1 cellular context compared by ENCODE assay signal in the genomic region with DNA sequence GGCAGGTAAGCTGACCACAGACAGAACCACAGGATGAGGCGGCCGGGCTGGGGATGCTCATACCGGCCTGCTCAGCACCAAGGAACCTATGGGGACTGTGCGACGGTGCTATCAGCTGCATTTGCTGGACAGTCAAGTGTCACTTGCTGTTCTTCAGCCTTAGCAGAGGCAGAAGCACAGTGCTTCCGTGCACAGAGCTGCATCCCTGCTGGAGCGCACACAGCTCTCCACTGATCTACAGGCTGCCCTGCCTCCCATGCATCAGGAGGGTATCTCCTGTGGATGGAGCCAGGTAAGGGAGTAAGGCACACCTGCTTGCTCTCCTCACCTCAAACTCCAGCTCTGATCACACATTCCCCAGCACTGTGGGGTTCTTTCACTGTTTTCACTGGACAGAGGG.
TF ChIP-seq lines count a peak whose summit lies in the region.

No MANE protein-coding gene starts in this region.

TF ChIP-seq in HepG2, 621 proteins besides CTCF, POLR2A, EP300 and RAD21:
- TF ChIP-seq TOE1 (CRISPR knock-in tag; IDR thresholded peaks at IDR 0.05), result no peak
- no peak for TF ChIP-seq GTF2F1 (IDR thresholded peaks at IDR 0.05; ENCODE audit: low read length)
- TF ChIP-seq HNRNPL (IDR thresholded peaks at IDR 0.05; ENCODE audit: low read depth, low read length), result no peak
- TF ChIP-seq SKI (IDR thresholded peaks at IDR 0.05; ENCODE audit: partially characterized antibody), result no peak
- TF ChIP-seq ATRX (CRISPR knock-in tag; IDR thresholded peaks at IDR 0.05; ENCODE audit: borderline replicate concordance), result no peak
- no peak for TF ChIP-seq ZNF333 (CRISPR knock-in tag; IDR thresholded peaks at IDR 0.05; ENCODE audit: borderline replicate concordance)
- no peak for TF ChIP-seq ZFY (CRISPR knock-in tag; IDR thresholded peaks at IDR 0.05)
- TF ChIP-seq ZNF24 (IDR thresholded peaks at IDR 0.05), result no peak
- no peak for TF ChIP-seq NONO (IDR thresholded peaks at IDR 0.05)
- no peak for TF ChIP-seq NONO (CRISPR knock-in tag; conservative IDR thresholded peaks at IDR 0.05)
- no peak for TF ChIP-seq HINFP (CRISPR knock-in tag; IDR thresholded peaks at IDR 0.05; ENCODE audit: low read depth)
- TF ChIP-seq MAFG (CRISPR knock-in tag; IDR thresholded peaks at IDR 0.05), result no peak
- TF ChIP-seq SRF (IDR thresholded peaks at IDR 0.05; ENCODE audit: low read depth, low read length), result no peak
- TF ChIP-seq, protein P1, sequence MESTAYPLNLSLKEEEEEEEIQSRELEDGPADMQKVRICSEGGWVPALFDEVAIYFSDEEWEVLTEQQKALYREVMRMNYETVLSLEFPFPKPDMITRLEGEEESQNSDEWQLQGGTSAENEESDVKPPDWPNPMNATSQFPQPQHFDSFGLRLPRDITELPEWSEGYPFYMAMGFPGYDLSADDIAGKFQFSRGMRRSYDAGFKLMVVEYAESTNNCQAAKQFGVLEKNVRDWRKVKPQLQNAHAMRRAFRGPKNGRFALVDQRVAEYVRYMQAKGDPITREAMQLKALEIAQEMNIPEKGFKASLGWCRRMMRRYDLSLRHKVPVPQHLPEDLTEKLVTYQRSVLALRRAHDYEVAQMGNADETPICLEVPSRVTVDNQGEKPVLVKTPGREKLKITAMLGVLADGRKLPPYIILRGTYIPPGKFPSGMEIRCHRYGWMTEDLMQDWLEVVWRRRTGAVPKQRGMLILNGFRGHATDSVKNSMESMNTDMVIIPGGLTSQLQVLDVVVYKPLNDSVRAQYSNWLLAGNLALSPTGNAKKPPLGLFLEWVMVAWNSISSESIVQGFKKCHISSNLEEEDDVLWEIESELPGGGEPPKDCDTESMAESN (CRISPR knock-in tag; conservative IDR thresholded peaks at IDR 0.05), result no peak
- TF ChIP-seq ZNF619 (CRISPR knock-in tag; IDR thresholded peaks at IDR 0.05), result no peak
- no peak for TF ChIP-seq ADNP (CRISPR knock-in tag; IDR thresholded peaks at IDR 0.05)
- TF ChIP-seq SP1 (IDR thresholded peaks at IDR 0.05), result no peak
- no peak for TF ChIP-seq SP1 (CRISPR knock-in tag; IDR thresholded peaks at IDR 0.05)
TF ChIP-seq in HepG2: peak in this region for 0.
